ENCODE assay signal across 13 cellular contexts in the genomic region with DNA sequence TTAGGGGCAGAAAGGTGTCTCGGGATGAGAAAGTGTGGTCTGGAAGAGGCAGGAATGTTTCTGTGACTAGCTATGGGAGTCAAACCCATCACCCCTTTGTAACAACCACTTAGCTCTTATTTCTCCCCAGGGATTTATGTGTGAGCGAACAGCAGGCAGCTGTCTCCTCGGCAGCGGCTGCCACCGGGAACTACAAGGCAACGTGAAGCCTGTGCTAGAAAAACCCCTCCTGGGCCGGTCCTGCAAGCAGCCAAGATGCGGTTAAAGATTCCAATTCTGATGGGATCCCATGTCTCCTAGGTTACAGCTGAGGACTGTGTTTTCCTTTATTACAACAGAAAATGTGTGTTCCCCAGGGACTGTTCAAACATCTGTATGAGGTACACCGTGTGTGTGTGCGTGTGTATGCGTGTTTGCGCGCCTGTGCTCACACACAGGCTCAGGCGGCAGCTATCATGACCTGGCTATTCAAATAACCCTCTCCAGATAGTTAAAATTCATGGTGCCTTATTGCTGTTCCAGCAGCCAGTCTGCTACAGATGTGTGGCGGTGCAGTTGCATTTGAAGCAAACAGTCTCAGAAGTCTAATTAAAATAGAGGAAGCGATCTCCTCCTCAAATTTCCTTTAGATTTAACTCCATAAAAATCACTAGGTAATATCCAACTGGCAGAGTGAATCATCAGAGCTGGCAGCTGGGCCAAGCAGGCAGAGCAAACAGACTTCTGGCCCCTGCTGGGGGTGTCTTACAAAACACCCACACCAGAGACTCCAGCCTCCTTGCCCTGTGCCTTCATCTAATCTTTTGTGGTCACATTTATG.
DNase-seq lines count a peak whose midpoint lies in the region; ATAC-seq and TF ChIP-seq lines count a peak whose summit lies in the region.
"Had no signal": no experiment of that assay in that cellular context is flagged by ENCODE, and none has a peak within 500 bp of the region (broad histone marks: within the 10 kb centered on the region; RNA-seq: fewer than 3 reads in every experiment).

No MANE protein-coding gene starts in this region.

- peak; percentile 40 for TF ChIP-seq RAD21 in neural cell (conservative IDR thresholded peaks at IDR 0.05)

- peak overlapping the region; percentile 46 for H3K4me2 ChIP-seq in PC-3 (ENCODE audit: low read length)
- H3K4me2 ChIP-seq in neural cell (ENCODE audit: low read length), result peak overlapping the region; percentile 36

- no peaks in the 10 kb centered on the region for H3K4me1 Mint-ChIP-seq in activated T-cell treated with anti-CD3 and anti-CD28 coated beads, Interleukin-2, amount 50 U/mL, for 24 hours (ENCODE audit: low read depth)

- no TSS peak for BruUV-seq in PC-3 (replicated peaks; lab: Mats Ljungman, UMichigan)

- peaks cover 37% of the 10 kb centered on the region for H3K27me3 Mint-ChIP-seq in activated T-cell treated with anti-CD3 and anti-CD28 coated beads, Interleukin-2, amount 50 U/mL, for 24 hours

- H3K9me3 ChIP-seq in PC-3 (ENCODE audit: low read length), result no peaks in the 10 kb centered on the region
- H3K9me3 ChIP-seq in neural cell (ENCODE audit: low read length), result peaks cover 3% of the 10 kb centered on the region
- H3K9me3 ChIP-seq: sigmoid colon had no signal

- peak; percentile 81 for ATAC-seq in PC-3
- ATAC-seq in GM21576 (IDR thresholded peaks at IDR 0.05; ENCODE audit: unreplicated experiment), result no peak
- ATAC-seq: CD8-positive, alpha-beta T cell had no signal

- H3K36me3 ChIP-seq in PC-3 (ENCODE audit: low read depth, low read length), result no peaks in the 10 kb centered on the region
- H3K36me3 ChIP-seq in neural cell (ENCODE audit: insufficient read depth, low read length), result no peaks in the 10 kb centered on the region
- H3K36me3 ChIP-seq: sigmoid colon had no signal

- CTCF ChIA-PET in PC-3 (lab: Charles Lee), result interaction anchor here (0.5 kb wide), 1 partner anchor 307 kb away, joined by 6 read pairs; no protein-coding TSS in a partner anchor

- H3K4me3 ChIP-seq in PC-3 (ENCODE audit: low read length) (no peak overlapping the region), neural cell (ENCODE audit: low read length) (peak overlapping the region; percentile 50), coronary artery (no peak overlapping the region)
- H3K4me3 ChIP-seq: GM23248, sigmoid colon had no signal

- H3K27me3 ChIP-seq in PC-3 (ENCODE audit: low read length) (peaks cover 25% of the 10 kb centered on the region), neural cell (ENCODE audit: insufficient read depth, low read depth, low read length) (no peaks in the 10 kb centered on the region)

- intact Hi-C loops in PC-3 (cut with micrococcal nuclease), result loop anchor here (2.0 kb wide), 2 partner anchors 136 to 144 kb away; no protein-coding TSS in a partner anchor

- H3K9me3 Mint-ChIP-seq in activated T-cell treated with anti-CD3 and anti-CD28 coated beads, Interleukin-2, amount 50 U/mL, for 24 hours, result no peaks in the 10 kb centered on the region
- H3K9me3 Mint-ChIP-seq: CD8-positive, alpha-beta T cell had no signal

- no peak overlapping the region for H3K27ac ChIP-seq in PC-3 (ENCODE audit: low read length)
- H3K27ac ChIP-seq in neural cell (ENCODE audit: low read length), result peak overlapping the region; percentile 70
- no peak overlapping the region for H3K27ac ChIP-seq in coronary artery
- H3K27ac ChIP-seq: GM23248, sigmoid colon had no signal

- no peaks in the 10 kb centered on the region for H3K9me2 ChIP-seq in PC-3 (replicated peaks; ENCODE audit: low read length)
- H3K9me2 ChIP-seq in neural cell (ENCODE audit: insufficient read depth, low read length), result no peaks in the 10 kb centered on the region

- TF ChIP-seq EP300 in neural cell (conservative IDR thresholded peaks at IDR 0.05; ENCODE audit: poor library complexity, severe bottlenecking), result peak; percentile 63

- POLR2A ChIA-PET in PC-3 (lab: Charles Lee; ENCODE audit: unreplicated experiment), result no interaction called here

- no peaks in the 10 kb centered on the region for H3F3A ChIP-seq in PC-3 (ENCODE audit: low read length, unreplicated experiment)
- no peaks in the 10 kb centered on the region for H3F3A ChIP-seq in neural cell (ENCODE audit: insufficient read depth, low read length, poor library complexity, severe bottlenecking)

- H4K20me1 ChIP-seq in PC-3 (ENCODE audit: low read length) (no peaks in the 10 kb centered on the region), neural cell (ENCODE audit: insufficient read depth) (no peaks in the 10 kb centered on the region)

- no peak overlapping the region for H3K27ac Mint-ChIP-seq in activated T-cell treated with anti-CD3 and anti-CD28 coated beads, Interleukin-2, amount 50 U/mL, for 24 hours
- H3K27ac Mint-ChIP-seq: CD8-positive, alpha-beta T cell had no signal

- peaks cover 16% of the 10 kb centered on the region for H3K4me1 ChIP-seq in PC-3 (ENCODE audit: insufficient read depth, low read length)

- H3K36me3 Mint-ChIP-seq in activated T-cell treated with anti-CD3 and anti-CD28 coated beads, Interleukin-2, amount 50 U/mL, for 24 hours (ENCODE audit: low read depth), result no peaks in the 10 kb centered on the region
- H3K36me3 Mint-ChIP-seq: CD8-positive, alpha-beta T cell had no signal

- DNase-seq in DMS153 (lab: John Stamatoyannopoulos, UW) (peak; percentile 92), NCI-H1694 (lab: John Stamatoyannopoulos, UW) (peak; percentile 91), PC-3 (peak; percentile 79), putamen (ENCODE audit: low spot score) (no peak), coronary artery (ENCODE audit: low spot score) (no peak)
- DNase-seq in activated T-cell treated with anti-CD3 and anti-CD28 coated beads, Interleukin-2, amount 50 U/mL, for 24 hours, result no peak
- DNase-seq: CD8-positive, alpha-beta T cell; GM23248; left cardiac atrium; sigmoid colon; stimulated activated CD8-positive, alpha-beta memory T cell treated with anti-CD3 and anti-CD28 coated beads, Interleukin-4, amount 100 ng/mL, for 48 hours had no signal

- H2AFZ ChIP-seq in PC-3 (ENCODE audit: low read length), result no peak overlapping the region
- H2AFZ ChIP-seq in neural cell (ENCODE audit: low read depth, low read length), result no peak overlapping the region
- H2AFZ ChIP-seq: GM23248 had no signal

- H3K9ac ChIP-seq in PC-3 (ENCODE audit: low read length) (no peak overlapping the region), neural cell (ENCODE audit: low read length) (peak overlapping the region; percentile 29)
- H3K9ac ChIP-seq: GM23248 had no signal

- no peak overlapping the region for H3K4me3 Mint-ChIP-seq in activated T-cell treated with anti-CD3 and anti-CD28 coated beads, Interleukin-2, amount 50 U/mL, for 24 hours
- H3K4me3 Mint-ChIP-seq: CD8-positive, alpha-beta T cell had no signal

- H3K79me2 ChIP-seq in PC-3 (ENCODE audit: low read length), result no peaks in the 10 kb centered on the region
- no peaks in the 10 kb centered on the region for H3K79me2 ChIP-seq in neural cell (replicated peaks; ENCODE audit: insufficient read depth, low read length)

- TF ChIP-seq CTCF in PC-3 (conservative IDR thresholded peaks at IDR 0.05; ENCODE audit: low read depth, low read length), result peak; percentile 23; the same call in 1 of the 2 replicates
- TF ChIP-seq CTCF in neural cell (IDR thresholded peaks at IDR 0.05; ENCODE audit: poor library complexity, severe bottlenecking), result no peak
- no peak for TF ChIP-seq CTCF in coronary artery (IDR thresholded peaks at IDR 0.05)

TF ChIP-seq in neural cell, 6 proteins besides CTCF, POLR2A, EP300 and RAD21:
- TF ChIP-seq TAF1 (IDR thresholded peaks at IDR 0.05; ENCODE audit: low read depth), result no peak
- TF ChIP-seq, protein P1, sequence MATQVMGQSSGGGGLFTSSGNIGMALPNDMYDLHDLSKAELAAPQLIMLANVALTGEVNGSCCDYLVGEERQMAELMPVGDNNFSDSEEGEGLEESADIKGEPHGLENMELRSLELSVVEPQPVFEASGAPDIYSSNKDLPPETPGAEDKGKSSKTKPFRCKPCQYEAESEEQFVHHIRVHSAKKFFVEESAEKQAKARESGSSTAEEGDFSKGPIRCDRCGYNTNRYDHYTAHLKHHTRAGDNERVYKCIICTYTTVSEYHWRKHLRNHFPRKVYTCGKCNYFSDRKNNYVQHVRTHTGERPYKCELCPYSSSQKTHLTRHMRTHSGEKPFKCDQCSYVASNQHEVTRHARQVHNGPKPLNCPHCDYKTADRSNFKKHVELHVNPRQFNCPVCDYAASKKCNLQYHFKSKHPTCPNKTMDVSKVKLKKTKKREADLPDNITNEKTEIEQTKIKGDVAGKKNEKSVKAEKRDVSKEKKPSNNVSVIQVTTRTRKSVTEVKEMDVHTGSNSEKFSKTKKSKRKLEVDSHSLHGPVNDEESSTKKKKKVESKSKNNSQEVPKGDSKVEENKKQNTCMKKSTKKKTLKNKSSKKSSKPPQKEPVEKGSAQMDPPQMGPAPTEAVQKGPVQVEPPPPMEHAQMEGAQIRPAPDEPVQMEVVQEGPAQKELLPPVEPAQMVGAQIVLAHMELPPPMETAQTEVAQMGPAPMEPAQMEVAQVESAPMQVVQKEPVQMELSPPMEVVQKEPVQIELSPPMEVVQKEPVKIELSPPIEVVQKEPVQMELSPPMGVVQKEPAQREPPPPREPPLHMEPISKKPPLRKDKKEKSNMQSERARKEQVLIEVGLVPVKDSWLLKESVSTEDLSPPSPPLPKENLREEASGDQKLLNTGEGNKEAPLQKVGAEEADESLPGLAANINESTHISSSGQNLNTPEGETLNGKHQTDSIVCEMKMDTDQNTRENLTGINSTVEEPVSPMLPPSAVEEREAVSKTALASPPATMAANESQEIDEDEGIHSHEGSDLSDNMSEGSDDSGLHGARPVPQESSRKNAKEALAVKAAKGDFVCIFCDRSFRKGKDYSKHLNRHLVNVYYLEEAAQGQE (IDR thresholded peaks at IDR 0.05; ENCODE audit: borderline replicate concordance), result no peak
- TF ChIP-seq EZH2 (IDR thresholded peaks at IDR 0.05; ENCODE audit: borderline replicate concordance, insufficient read depth, low read length, poor library complexity, severe bottlenecking), result no peak
- TF ChIP-seq SMC3 (conservative IDR thresholded peaks at IDR 0.05; ENCODE audit: poor library complexity), result peak; percentile 21
- peak; percentile 79 for TF ChIP-seq POLR2AphosphoS5 (IDR thresholded peaks at IDR 0.05)
- no peak for TF ChIP-seq MXI1 (conservative IDR thresholded peaks at IDR 0.05; ENCODE audit: poor library complexity, severe bottlenecking)
TF ChIP-seq in neural cell: peak in this region for 2.

Comparison
In these comparisons a context has a peak if more than half of its experiments do, and no peak if none do; other contexts are left out.
1. DNase-seq: peak in DMS153 (single experiment), NCI-H1694 (single experiment) and PC-3 (single experiment); none in putamen (single experiment), activated T-cell treated with anti-CD3 and anti-CD28 coated beads, Interleukin-2, amount 50 U/mL, for 24 hours (single experiment) and coronary artery (single experiment).